Comparison of ENCODE assay signal across 10 cellular contexts in the genomic region with DNA sequence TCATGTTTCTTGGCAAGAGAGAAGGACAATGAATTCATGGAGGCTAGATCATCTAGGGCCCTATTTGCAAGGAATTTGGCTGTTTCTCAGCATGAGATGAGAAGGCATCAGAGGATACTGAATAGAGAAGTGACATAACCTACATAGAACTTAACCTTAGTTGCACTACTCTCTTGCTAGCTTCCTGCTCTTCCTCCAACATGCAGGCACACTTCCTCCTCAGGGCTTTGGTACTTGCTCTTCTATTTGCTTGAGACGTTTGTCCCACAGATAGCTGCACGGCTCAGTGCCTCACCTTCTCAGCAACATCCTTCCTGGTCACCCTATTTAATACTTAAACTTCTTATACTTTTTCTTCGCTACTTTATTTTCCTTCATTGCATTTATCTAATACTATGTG. TPM values are rescaled to one million over a fixed set of nuclear protein-coding genes. Genes with fewer than 3 reads are reported as not detected.
DNase-seq lines count a peak whose midpoint lies in the region; ATAC-seq, FAIRE-seq and TF ChIP-seq lines count a peak whose summit lies in the region.
"Had no signal": no experiment of that assay in that cellular context is flagged by ENCODE, and none has a peak within 500 bp of the region (broad histone marks: within the 10 kb centered on the region; RNA-seq: fewer than 3 reads in every experiment).

No MANE protein-coding gene starts in this region.

- 100% methylated on average over 1 of the region's 3 CpGs for WGBS in mesendoderm (ENCODE audit: extremely low coverage, insufficient coverage, low lambda C conversion rate)
- WGBS in small intestine, 3 donors: 46 to 63% (median 57%) methylated on average over 3 of the region's 3 CpGs

- no peak overlapping the region for H2BK120ac ChIP-seq in mesendoderm (ENCODE audit: low read depth, low read length)

- H2BK15ac ChIP-seq in mesendoderm (replicated peaks; ENCODE audit: low read depth): no peak overlapping the region

- H3K56ac ChIP-seq in mesendoderm (ENCODE audit: low read length): no peak overlapping the region

- no peak overlapping the region for H2BK5ac ChIP-seq in mesendoderm (ENCODE audit: low read length)

- peak; percentile 80 for DNase-seq in mesendoderm
- no peak for DNase-seq in DMS114 treated with DMSO at 0.1 percent for 48 hours (lab: John Stamatoyannopoulos, UW; ENCODE audit: unreplicated experiment)
- DNase-seq in dorsolateral prefrontal cortex: no peak
- no peak for DNase-seq in small intestine
- DNase-seq: hippocampal formation, NCI-H1105, NCI-H69 had no signal

- ATAC-seq in GM19035 (IDR thresholded peaks at IDR 0.05; ENCODE audit: unreplicated experiment) (peak; percentile 67), HG02623 (IDR thresholded peaks at IDR 0.05; ENCODE audit: unreplicated experiment) (peak; percentile 75), HG03432 (IDR thresholded peaks at IDR 0.05; ENCODE audit: unreplicated experiment) (peak; percentile 80)

- H3K4me2 ChIP-seq in mesendoderm (ENCODE audit: low read length): no peak overlapping the region

- H3K79me2 ChIP-seq in mesendoderm (ENCODE audit: control insufficient read depth, insufficient read depth, low read length): no peaks in the 10 kb centered on the region

- intact Hi-C loops in dorsolateral prefrontal cortex (cut with DNase I): no loop called here

- H3K4me1 ChIP-seq in mesendoderm (ENCODE audit: control insufficient read depth, low read depth, low read length): peaks cover 2% of the 10 kb centered on the region
- H3K4me1 ChIP-seq in small intestine (ENCODE audit: control insufficient read depth in 2 of 2, insufficient read depth in 1 of 2, low read depth in 1 of 2, low read length in 1 of 2): no peaks in the 10 kb centered on the region

- no peak overlapping the region for H4K8ac ChIP-seq in mesendoderm (ENCODE audit: low read depth, low read length)

- no peak overlapping the region for H4K5ac ChIP-seq in mesendoderm (ENCODE audit: low read length)

- H3K36me3 ChIP-seq in mesendoderm (ENCODE audit: control insufficient read depth, insufficient read depth, low read length): no peaks in the 10 kb centered on the region
- H3K36me3 ChIP-seq in small intestine (ENCODE audit: control insufficient read depth in 2 of 2, insufficient read depth in 2 of 2, low read length in 2 of 2): no peaks in the 10 kb centered on the region

- no peak overlapping the region for H3K4me3 ChIP-seq in mesendoderm (ENCODE audit: low read length)
- H3K4me3 ChIP-seq in dorsolateral prefrontal cortex: no peak overlapping the region
- H3K4me3 ChIP-seq in small intestine (ENCODE audit: low read depth in 1 of 2, low read length in 2 of 2): no peak overlapping the region

- H3K79me1 ChIP-seq in mesendoderm (ENCODE audit: low read length): peaks cover 1% of the 10 kb centered on the region

- no peak overlapping the region for H3K4ac ChIP-seq in mesendoderm (ENCODE audit: low read depth, low read length)

- H3K18ac ChIP-seq in mesendoderm (ENCODE audit: low read length): no peak overlapping the region

- TF ChIP-seq CTCF in dorsolateral prefrontal cortex (IDR thresholded peaks at IDR 0.05 in 54 of 56, conservative IDR thresholded peaks at IDR 0.05 in 2 of 56; ENCODE audit: low read depth in 1 of 56, partially characterized antibody in 56 of 56): no peak

- H3K9ac ChIP-seq in mesendoderm (ENCODE audit: low read length): no peak overlapping the region

- no peaks in the 10 kb centered on the region for H3K27me3 ChIP-seq in mesendoderm (ENCODE audit: insufficient read depth, low read length, poor library complexity)
- H3K27me3 ChIP-seq in dorsolateral prefrontal cortex: peaks cover 0 to 2% (median 0%) of the 10 kb centered on the region in 45 donors
- no peaks in the 10 kb centered on the region for H3K27me3 ChIP-seq in small intestine (ENCODE audit: control insufficient read depth in 2 of 2, insufficient read depth in 2 of 2, low read length in 2 of 2)

- H3K23ac ChIP-seq in mesendoderm (ENCODE audit: low read length): no peak overlapping the region

- no peak overlapping the region for H2AK5ac ChIP-seq in mesendoderm (ENCODE audit: low read length)

- no peaks in the 10 kb centered on the region for H3K9me3 ChIP-seq in small intestine (ENCODE audit: control insufficient read depth, low read depth)

- FAIRE-seq in small intestine (lab: Jason Lieb, UNC): no peak

- H3K27ac ChIP-seq in mesendoderm (ENCODE audit: low read depth, low read length) (no peak overlapping the region), dorsolateral prefrontal cortex (no peak overlapping the region), small intestine (ENCODE audit: low read depth in 1 of 2, low read length in 1 of 2) (no peak overlapping the region)

RNA-seq across cellular contexts. Expression of gene LANCL1, which starts 20.0 kb away (rescaled TPM):
- polyA plus RNA-seq in mesendoderm (2013, experiment 1 of 2): 20.9 TPM
- polyA plus RNA-seq in mesendoderm (2013, experiment 2 of 2): 21.0 TPM
- total RNA-seq in dorsolateral prefrontal cortex: 100 to 1,000 TPM in 118 of 120 experiments, 10 to 100 TPM in 2; 71.4 to 393 (median 221) TPM
- polyA plus RNA-seq in small intestine: 10 to 100 TPM in 1 of 3 donors, 1 to 10 TPM in 2; 8.6 to 21.4 (median 8.9) TPM

RNA-seq across cellular contexts. Expression of gene CPS1, which starts 59.9 kb away (rescaled TPM):
- 12.4 TPM for polyA plus RNA-seq in mesendoderm (2013, experiment 1 of 2)
- polyA plus RNA-seq in mesendoderm (2013, experiment 2 of 2): 11.0 TPM
- 10 to 100 TPM in 35 of 120 experiments, 1 to 10 TPM in 85; 3.5 to 15.7 (median 8.3) TPM for total RNA-seq in dorsolateral prefrontal cortex
- 100 to 1,000 TPM in 2 of 3 donors, 10 to 100 TPM in 1; 64.0 to 191 (median 120) TPM for polyA plus RNA-seq in small intestine
